8 cellular contexts compared by ENCODE assay signal in genomic region chr4:98639523-98639922, GRCh38. TPM values are rescaled to one million over a fixed set of nuclear protein-coding genes. Genes with fewer than 3 reads are reported as not detected.
DNase-seq lines count a peak whose midpoint lies in the region; ATAC-seq and TF ChIP-seq lines count a peak whose summit lies in the region.

No MANE protein-coding gene starts in this region.

- DNase-seq in immature natural killer cell: peak; percentile 29 to 38 (median 32)
- no peak for DNase-seq in OCI-M2 (lab: John Stamatoyannopoulos, UW; ENCODE audit: unreplicated experiment)
- no peak for DNase-seq in upper lobe of right lung
- DNase-seq in CD14-positive monocyte (ENCODE audit: low spot score): no peak
- no peak for DNase-seq in SW480 (ENCODE audit: low spot score)

- no peak for TF ChIP-seq CTCF in upper lobe of right lung (IDR thresholded peaks at IDR 0.05)
- TF ChIP-seq CTCF in CD14-positive monocyte (IDR thresholded peaks at IDR 0.05): no peak

- peak overlapping the region; percentile 81 to 95 (median 88) for H3K27ac Mint-ChIP-seq in immature natural killer cell
- H3K27ac Mint-ChIP-seq in CD14-positive monocyte: no peak overlapping the region

- intact Hi-C loops in upper lobe of right lung (cut with DNase I) (loop anchor here (5.0 kb wide), 1 partner anchor 212 kb away; no protein-coding TSS in a partner anchor), CD14-positive monocyte (cut with micrococcal nuclease) (no loop called here)

- H3K36me3 ChIP-seq in KOPT-K1 (ENCODE audit: insufficient read depth, low read length) (no peaks in the 10 kb centered on the region), upper lobe of right lung (no peaks in the 10 kb centered on the region)

- no peaks in the 10 kb centered on the region for H3K9me3 ChIP-seq in KOPT-K1 (ENCODE audit: insufficient read depth, low read length, poor library complexity, severe bottlenecking)
- H3K9me3 ChIP-seq in upper lobe of right lung: no peaks in the 10 kb centered on the region

- no peaks in the 10 kb centered on the region for H3K27me3 ChIP-seq in upper lobe of right lung

- H3K4me3 ChIP-seq in upper lobe of right lung: no peak overlapping the region

- H3K4me1 ChIP-seq in upper lobe of right lung: no peaks in the 10 kb centered on the region

- peaks cover 0 to 4% (median 0%) of the 10 kb centered on the region in 3 donors for H3K27me3 Mint-ChIP-seq in immature natural killer cell (ENCODE audit: low read depth in 3 of 3)
- peaks cover 0 to 2% (median 0%) of the 10 kb centered on the region in 3 donors for H3K27me3 Mint-ChIP-seq in CD14-positive monocyte (ENCODE audit: low read depth in 3 of 3)

- H3K27ac ChIP-seq in KOPT-K1 (ENCODE audit: low read depth, low read length, poor library complexity, severe bottlenecking) (peak overlapping the region; percentile 66), upper lobe of right lung (no peak overlapping the region)

- no peaks in the 10 kb centered on the region for H3K9me3 Mint-ChIP-seq in immature natural killer cell
- peaks cover 0 to 2% (median 0%) of the 10 kb centered on the region in 7 donors for H3K9me3 Mint-ChIP-seq in CD14-positive monocyte

- H3K36me3 Mint-ChIP-seq in immature natural killer cell (peaks cover 0 to 3% (median 0%) of the 10 kb centered on the region in 3 donors), CD14-positive monocyte (no peaks in the 10 kb centered on the region)

- H3K4me1 Mint-ChIP-seq in immature natural killer cell: peaks cover 37 to 61% of the 10 kb centered on the region in 2 donors
- H3K4me1 Mint-ChIP-seq in CD14-positive monocyte: no peaks in the 10 kb centered on the region

- ATAC-seq in GM18861 (IDR thresholded peaks at IDR 0.05; ENCODE audit: unreplicated experiment) (peak; percentile 67), GM21825 (IDR thresholded peaks at IDR 0.05; ENCODE audit: unreplicated experiment) (peak; percentile 77), upper lobe of right lung (no peak)

- peak overlapping the region; percentile 76 to 95 (median 84) for H3K4me3 Mint-ChIP-seq in immature natural killer cell
- H3K4me3 Mint-ChIP-seq in CD14-positive monocyte: no peak overlapping the region

RNA-seq across cellular contexts. Expression of gene TSPAN5, which starts 18.9 kb away (rescaled TPM):
- 10 to 100 TPM; 21.9 to 37.8 (median 27.2) TPM for polyA plus RNA-seq in immature natural killer cell
- 6.9 TPM for total RNA-seq in upper lobe of right lung
- polyA plus RNA-seq in CD14-positive monocyte: 1 to 10 TPM in 1 of 2 donors, under 1 TPM in 1; 0.13 to 1.1 TPM

Comparison
In these comparisons a context has a peak if more than half of its experiments do, and no peak if none do; other contexts are left out.
1. DNase-seq: peak in immature natural killer cell (3 of 3); none in OCI-M2 (single experiment), upper lobe of right lung (single experiment), CD14-positive monocyte (single experiment) and SW480 (single experiment).
2. H3K27ac Mint-ChIP-seq: peak in immature natural killer cell (6 of 6); none in CD14-positive monocyte (0 of 7).
3. H3K4me3 Mint-ChIP-seq: peak in immature natural killer cell (5 of 5); none in CD14-positive monocyte (0 of 2).
4. RNA of gene TSPAN5, which starts 18.9 kb away (polyA plus RNA-seq): 21.9 to 37.8 TPM in immature natural killer cell; 0.13 to 1.1 TPM in CD14-positive monocyte; every median in the first group is over 10 times any median in the second.